ENCODE assay signal across 1 cellular context in genomic region chr15:78301813-78302212, GRCh38.
TF ChIP-seq lines count a peak whose summit lies in the region.

No MANE protein-coding gene starts in this region.

TF ChIP-seq in HepG2, 621 proteins besides CTCF, POLR2A, EP300 and RAD21:
- TF ChIP-seq ZNF7 (CRISPR knock-in tag; IDR thresholded peaks at IDR 0.05) (peak; percentile 76), SMC3 (IDR thresholded peaks at IDR 0.05; ENCODE audit: low read length) (no peak)
